In genomic region chr6:52046456-52046855, GRCh38 we compare ENCODE assay signal across 37 cellular contexts. TPM values are rescaled to one million over a fixed set of nuclear protein-coding genes. Genes with fewer than 3 reads are reported as not detected.
"Had no signal": no experiment of that assay in that cellular context is flagged by ENCODE, and none has a peak within 500 bp of the region (broad histone marks: within the 10 kb centered on the region; RNA-seq: fewer than 3 reads in every experiment).

No MANE protein-coding gene starts in this region.

- H2AFZ ChIP-seq: neural progenitor cell had no signal

- H3K4me2 ChIP-seq: neural progenitor cell, smooth muscle cell had no signal

- H3K27ac ChIP-seq: adrenal gland, cardiac muscle cell, colonic mucosa, dorsolateral prefrontal cortex, heart right ventricle, neural progenitor cell, right lobe of liver, stomach had no signal

- H3K9ac ChIP-seq: neural progenitor cell had no signal

- DNase-seq: activated CD4-positive, alpha-beta T cell treated with anti-CD3 and anti-CD28 coated beads for 4 hours; activated CD4-positive, alpha-beta T cell treated with anti-CD3 and anti-CD28 coated beads, Interleukin-2, amount 50 U/mL, for 4 hours; activated CD4-positive, CD25-positive, alpha-beta regulatory T cell; activated CD8-positive, alpha-beta memory T cell treated with anti-CD3 and anti-CD28 coated beads for 24 hours; activated effector memory CD4-positive, alpha-beta T cell treated with anti-CD3 and anti-CD28 coated beads, Interleukin-2, amount 50 U/mL, for 16 hours; activated naive CD4-positive, alpha-beta T cell treated with anti-CD3 and anti-CD28 coated beads for 36 hours; activated naive CD8-positive, alpha-beta T cell treated with anti-CD3 and anti-CD28 coated beads for 36 hours; adrenal gland; aorta; cerebellar nuclear complex; colonic mucosa; dorsolateral prefrontal cortex; effector memory CD4-positive, alpha-beta T cell; erythroblast; heart right ventricle; kidney glomerular epithelial cell; mesendoderm; naive thymus-derived CD4-positive, alpha-beta T cell; occipital lobe; right lobe of liver; stimulated activated CD4-positive, alpha-beta T cell treated with anti-CD3 and anti-CD28 coated beads, Interleukin-1b, Interleukin-23, amount 100 ng/mL, for 48 hours; stimulated activated CD4-positive, alpha-beta T cell treated with anti-CD3 and anti-CD28 coated beads, Interleukin-4, amount 100 ng/mL, for 4 hours; stimulated activated naive B cell treated with anti-CD40 and anti-IgM and Interleukin-4, amounts not matched to agents 10 μg/mL and 1 μg/mL and 100 μg/mL, for 72 hours; stomach; T-helper 1 cell had no signal

- H3K9me3 ChIP-seq: adrenal gland, colonic mucosa, heart right ventricle, right lobe of liver, stomach, thyroid gland had no signal

- H3K36me3 Mint-ChIP-seq: activated naive CD8-positive, alpha-beta T cell treated with anti-CD3 and anti-CD28 coated beads for 36 hours; brain; naive thymus-derived CD4-positive, alpha-beta T cell; neural progenitor cell; stimulated activated naive B cell treated with anti-CD40 and anti-IgM and Interleukin-4, amounts not matched to agents 10 μg/mL and 1 μg/mL and 100 μg/mL, for 72 hours had no signal

- H3K9me3 Mint-ChIP-seq: activated naive CD4-positive, alpha-beta T cell treated with anti-CD3 and anti-CD28 coated beads for 36 hours; activated naive CD8-positive, alpha-beta T cell treated with anti-CD3 and anti-CD28 coated beads for 36 hours; activated T-helper 1 cell treated with anti-CD3 and anti-CD28 coated beads, Interleukin-12 subunit alpha, Interleukin-12 subunit beta, Interleukin-2, Interleukin-4 antibody, amounts not matched to agents 30 ng/mL and 10 ng/mL and 1 ng/mL, durations not matched to agents 14 hours and 24 hours and 36 hours; brain; naive thymus-derived CD4-positive, alpha-beta T cell; neural progenitor cell; stimulated activated naive B cell treated with anti-CD40 and anti-IgM and Interleukin-4, amounts not matched to agents 10 μg/mL and 1 μg/mL and 100 μg/mL, for 72 hours; T-helper 2 cell treated with Interferon-gamma antibody and Interleukin-4, amounts not matched to agents 5 μg/mL and 100 μg/mL, for 36 hours had no signal

- H3K27me3 ChIP-seq: adrenal gland, colonic mucosa, neural progenitor cell, right lobe of liver, stomach, thyroid gland had no signal

- H3K4me3 ChIP-seq: adrenal gland, cardiac muscle cell, colonic mucosa, dorsolateral prefrontal cortex, heart right ventricle, lung, neural progenitor cell, right lobe of liver, smooth muscle cell, stomach, thyroid gland had no signal

- H3K36me3 ChIP-seq: adrenal gland, cardiac muscle cell, colonic mucosa, heart right ventricle, neural progenitor cell, stomach, thyroid gland had no signal

- H3K27ac Mint-ChIP-seq: activated naive CD4-positive, alpha-beta T cell treated with anti-CD3 and anti-CD28 coated beads for 36 hours; activated naive CD8-positive, alpha-beta T cell treated with anti-CD3 and anti-CD28 coated beads for 36 hours; activated T-helper 1 cell treated with anti-CD3 and anti-CD28 coated beads, Interleukin-12 subunit alpha, Interleukin-12 subunit beta, Interleukin-2, Interleukin-4 antibody, amounts not matched to agents 30 ng/mL and 10 ng/mL and 1 ng/mL, durations not matched to agents 14 hours and 24 hours and 36 hours; naive thymus-derived CD4-positive, alpha-beta T cell; neural progenitor cell; stimulated activated naive B cell treated with anti-CD40 and anti-IgM and Interleukin-4, amounts not matched to agents 10 μg/mL and 1 μg/mL and 100 μg/mL, for 72 hours; T-helper 2 cell treated with Interferon-gamma antibody and Interleukin-4, amounts not matched to agents 5 μg/mL and 100 μg/mL, for 36 hours had no signal

- ATAC-seq: heart right ventricle; left lobe of liver; naive thymus-derived CD4-positive, alpha-beta T cell; right lobe of liver; stimulated activated naive B cell treated with anti-CD40 and anti-IgM and Interleukin-4, amounts not matched to agents 10 μg/mL and 1 μg/mL and 100 μg/mL, for 72 hours had no signal

- H3K4me3 Mint-ChIP-seq: activated naive CD4-positive, alpha-beta T cell treated with anti-CD3 and anti-CD28 coated beads for 36 hours; activated naive CD8-positive, alpha-beta T cell treated with anti-CD3 and anti-CD28 coated beads for 36 hours; activated T-helper 1 cell treated with anti-CD3 and anti-CD28 coated beads, Interleukin-12 subunit alpha, Interleukin-12 subunit beta, Interleukin-2, Interleukin-4 antibody, amounts not matched to agents 30 ng/mL and 10 ng/mL and 1 ng/mL, durations not matched to agents 14 hours and 24 hours and 36 hours; brain; naive thymus-derived CD4-positive, alpha-beta T cell; neural progenitor cell; stimulated activated naive B cell treated with anti-CD40 and anti-IgM and Interleukin-4, amounts not matched to agents 10 μg/mL and 1 μg/mL and 100 μg/mL, for 72 hours; T-helper 2 cell treated with Interferon-gamma antibody and Interleukin-4, amounts not matched to agents 5 μg/mL and 100 μg/mL, for 36 hours had no signal

- H3K4me1 Mint-ChIP-seq: activated naive CD8-positive, alpha-beta T cell treated with anti-CD3 and anti-CD28 coated beads for 36 hours; stimulated activated naive B cell treated with anti-CD40 and anti-IgM and Interleukin-4, amounts not matched to agents 10 μg/mL and 1 μg/mL and 100 μg/mL, for 72 hours had no signal

- H3K4me1 ChIP-seq: adrenal gland, colonic mucosa, heart right ventricle, neural progenitor cell, right lobe of liver, stomach had no signal

RNA-seq across cellular contexts. Expression of gene PKHD1, which starts 41.0 kb away (rescaled TPM):
- total RNA-seq: activated naive CD4-positive, alpha-beta T cell treated with anti-CD3 and anti-CD28 coated beads for 36 hours; activated naive CD8-positive, alpha-beta T cell treated with anti-CD3 and anti-CD28 coated beads for 36 hours; activated T-helper 1 cell treated with anti-CD3 and anti-CD28 coated beads, Interleukin-12 subunit alpha, Interleukin-12 subunit beta, Interleukin-2, Interleukin-4 antibody, amounts not matched to agents 30 ng/mL and 10 ng/mL and 1 ng/mL, durations not matched to agents 14 hours and 24 hours and 36 hours; cardiac muscle cell; fibroblast of lung; fibroblast of villous mesenchyme; naive thymus-derived CD4-positive, alpha-beta T cell; posterior vena cava; smooth muscle cell had no signal
